17 cellular contexts compared by ENCODE assay signal in the genomic region with DNA sequence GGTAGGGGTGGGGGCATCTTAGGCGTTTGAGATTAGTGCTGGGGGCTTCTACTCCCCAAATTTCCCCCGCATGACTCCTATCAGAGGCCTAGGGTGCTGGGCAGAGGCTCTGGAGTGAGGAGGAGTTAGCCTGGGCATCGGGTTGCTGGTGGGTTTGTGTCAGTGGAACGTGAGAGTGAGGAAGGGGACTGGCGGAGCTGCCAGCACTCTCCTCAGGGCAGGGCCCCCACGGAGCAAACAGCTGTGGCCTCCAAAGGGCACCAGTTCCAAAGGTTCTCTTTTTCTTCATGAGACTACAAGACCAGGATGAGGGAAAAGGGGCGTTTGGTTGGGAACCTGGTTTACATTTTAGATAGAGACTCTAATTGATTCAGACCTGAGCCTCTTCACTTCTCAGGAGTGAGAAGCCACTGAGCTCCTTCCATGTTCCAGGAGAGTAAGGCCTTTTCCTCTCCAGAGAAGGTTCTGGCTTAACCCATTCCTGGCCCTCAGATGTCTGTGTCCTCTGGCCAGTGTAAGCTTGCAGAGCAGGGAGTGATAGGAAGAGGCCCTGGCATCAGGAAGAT. TPM values are rescaled to one million over a fixed set of nuclear protein-coding genes. Genes with fewer than 3 reads are reported as not detected.
DNase-seq lines count a peak whose midpoint lies in the region; ATAC-seq, FAIRE-seq and TF ChIP-seq lines count a peak whose summit lies in the region.
"Had no signal": no experiment of that assay in that cellular context is flagged by ENCODE, and none has a peak within 500 bp of the region (broad histone marks: within the 10 kb centered on the region; RNA-seq: fewer than 3 reads in every experiment).

No MANE protein-coding gene starts in this region.

- H2BK12ac ChIP-seq in neuronal stem cell (ENCODE audit: low read length) = peak overlapping the region; percentile 59

- ATAC-seq in HepG2 (peak; percentile 73), right lobe of liver (no peak), GM19395 (IDR thresholded peaks at IDR 0.05; ENCODE audit: unreplicated experiment) (no peak)
- ATAC-seq: GM12878 had no signal

- H3K27me3 ChIP-seq in HepG2 (ENCODE audit: control insufficient read depth in 1 of 2, insufficient read depth in 2 of 2, low read length in 2 of 2) (0 out of 5 replicates have a peak, but pooled peaks cover 0 to 1% of the 10 kb centered on the region in 2 experiments), right lobe of liver (no peaks in the 10 kb centered on the region), neuronal stem cell (ENCODE audit: control insufficient read depth in 3 of 3, insufficient read depth in 3 of 3, low read depth in 1 of 3, low read length in 3 of 3) (peaks cover 0 to 41% (median 2%) of the 10 kb centered on the region in 3 experiments)
- H3K27me3 ChIP-seq: BLaER1 treated with 17β-estradiol and CSF1 and Interleukin-3, amounts not matched to agents 10 nM and 100 nM had no signal

- H3K9ac ChIP-seq in HepG2 (ENCODE audit: insufficient read depth, low read depth, low read length) = peak overlapping the region; percentile 16; the same call in 1 of the 2 replicates
- H3K9ac ChIP-seq in neuronal stem cell (ENCODE audit: low read depth, low read length, poor library complexity) = no peak overlapping the region
- H3K9ac ChIP-seq: BLaER1 treated with 17β-estradiol and CSF1 and Interleukin-3, amounts not matched to agents 10 nM and 100 nM had no signal

- intact Hi-C loops in HepG2 (cut with micrococcal nuclease; ENCODE audit: unreplicated experiment) = no loop called here
- intact Hi-C loops in right lobe of liver (cut with DNase I) = no loop called here

- peak overlapping the region; percentile 76 for H4K91ac ChIP-seq in neuronal stem cell (ENCODE audit: low read depth, low read length, poor library complexity)

- CTCF ChIA-PET in HepG2 (lab: Yijun Ruan, JAX; ENCODE audit: low intra/inter-chr PET ratio, low total read pairs) = no interaction called here

- peak overlapping the region; percentile 77 for H2BK15ac ChIP-seq in neuronal stem cell (ENCODE audit: low read length)

- H3K4me2 ChIP-seq in HepG2 (ENCODE audit: low read depth, low read length) (peak overlapping the region; percentile 83), neuronal stem cell (ENCODE audit: insufficient read depth, low read length, poor library complexity, severe bottlenecking) (no peak overlapping the region)
- H3K4me2 ChIP-seq: BLaER1 treated with 17β-estradiol and CSF1 and Interleukin-3, amounts not matched to agents 10 nM and 100 nM had no signal

- no peak overlapping the region for H2BK5ac ChIP-seq in neuronal stem cell (ENCODE audit: low read length)

- TF ChIP-seq EP300 in HepG2 (IDR thresholded peaks at IDR 0.05; ENCODE audit: low read depth in 2 of 2, low read length in 2 of 2) (no peak), HepG2 (CRISPR knock-in tag; IDR thresholded peaks at IDR 0.05; ENCODE audit: borderline replicate concordance) (no peak)

- no peak for TF ChIP-seq POLR2A in HepG2 (IDR thresholded peaks at IDR 0.05; ENCODE audit: insufficient read depth in 1 of 2, low read depth in 2 of 2, low read length in 2 of 2)
- no peak for TF ChIP-seq POLR2A in right lobe of liver (IDR thresholded peaks at IDR 0.05)

- H3K79me2 ChIP-seq in HepG2 (ENCODE audit: insufficient read depth, low read length) = no peaks in the 10 kb centered on the region

- TF ChIP-seq RAD21 in HepG2 (CRISPR knock-in tag; IDR thresholded peaks at IDR 0.05) = no peak

- no peak overlapping the region for H3K4ac ChIP-seq in neuronal stem cell (ENCODE audit: low read length)

- H3K18ac ChIP-seq in neuronal stem cell (ENCODE audit: low read length) = peak overlapping the region; percentile 68

- no peaks in the 10 kb centered on the region for H4K20me1 ChIP-seq in HepG2 (ENCODE audit: insufficient read depth, low read length)
- H4K20me1 ChIP-seq: BLaER1 treated with 17β-estradiol and CSF1 and Interleukin-3, amounts not matched to agents 10 nM and 100 nM had no signal

- H4K8ac ChIP-seq in neuronal stem cell (ENCODE audit: low read depth, low read length) = no peak overlapping the region

- no peak overlapping the region for H3K14ac ChIP-seq in neuronal stem cell (ENCODE audit: low read length)

- H3K79me1 ChIP-seq in neuronal stem cell (ENCODE audit: low read depth, low read length) = no peaks in the 10 kb centered on the region

- TF ChIP-seq CTCF in HepG2 (CRISPR knock-in tag; IDR thresholded peaks at IDR 0.05) (no peak), right lobe of liver (IDR thresholded peaks at IDR 0.05) (no peak), endothelial cell (IDR thresholded peaks at IDR 0.05; ENCODE audit: unreplicated experiment) (no peak)

- H3K9me3 ChIP-seq in HepG2 (ENCODE audit: low read length) = no peaks in the 10 kb centered on the region
- no peaks in the 10 kb centered on the region for H3K9me3 ChIP-seq in right lobe of liver
- H3K9me3 ChIP-seq in neuronal stem cell (replicated peaks in 1 of 2; ENCODE audit: control insufficient read depth in 2 of 2, insufficient read depth in 1 of 2, low read depth in 1 of 2, low read length in 2 of 2) = no peaks in the 10 kb centered on the region
- H3K9me3 ChIP-seq: BLaER1 treated with 17β-estradiol and CSF1 and Interleukin-3, amounts not matched to agents 10 nM and 100 nM; HAP-1 had no signal

- H3K36me3 ChIP-seq in HepG2 (replicated peaks in 1 of 2; ENCODE audit: control insufficient read depth in 1 of 2, insufficient read depth in 2 of 2, low read length in 2 of 2) (no peaks in the 10 kb centered on the region), right lobe of liver (no peaks in the 10 kb centered on the region), neuronal stem cell (replicated peaks in 1 of 2; ENCODE audit: control insufficient read depth in 2 of 2, insufficient read depth in 2 of 2, low read length in 2 of 2) (no peaks in the 10 kb centered on the region)
- H3K36me3 ChIP-seq: BLaER1 treated with 17β-estradiol and CSF1 and Interleukin-3, amounts not matched to agents 10 nM and 100 nM; HAP-1 had no signal

- peaks cover 6% of the 10 kb centered on the region for H3K27me3 Mint-ChIP-seq in endothelial cell (ENCODE audit: unreplicated experiment)
- H3K27me3 Mint-ChIP-seq: CD4-positive, CD25-positive, alpha-beta regulatory T cell had no signal

- no peak overlapping the region for H2BK120ac ChIP-seq in neuronal stem cell (ENCODE audit: low read depth, low read length)

- peaks cover 26% of the 10 kb centered on the region for H3K4me1 Mint-ChIP-seq in endothelial cell (ENCODE audit: unreplicated experiment)
- H3K4me1 Mint-ChIP-seq: CD4-positive, CD25-positive, alpha-beta regulatory T cell had no signal

- peak overlapping the region; percentile 88 for H3K27ac Mint-ChIP-seq in endothelial cell (ENCODE audit: unreplicated experiment)
- H3K27ac Mint-ChIP-seq: CD4-positive, CD25-positive, alpha-beta regulatory T cell had no signal

- peak overlapping the region in 2 of 3 experiments; percentile 18 to 43; a peak in 3 of 6 replicates for H3K4me3 ChIP-seq in HepG2 (replicated peaks in 1 of 3; ENCODE audit: insufficient read depth in 1 of 3, low read depth in 2 of 3, low read length in 3 of 3)
- H3K4me3 ChIP-seq in right lobe of liver = no peak overlapping the region
- no peak overlapping the region for H3K4me3 ChIP-seq in neuronal stem cell (ENCODE audit: low read length in 2 of 2)
- H3K4me3 ChIP-seq: BLaER1 treated with 17β-estradiol and CSF1 and Interleukin-3, amounts not matched to agents 10 nM and 100 nM; GM12878; HAP-1 had no signal

- H3K9me3 Mint-ChIP-seq in endothelial cell (ENCODE audit: unreplicated experiment) = peaks cover 5% of the 10 kb centered on the region

- POLR2A ChIA-PET in HepG2 (lab: Yijun Ruan, JAX) = interaction anchor here (0.6 to 1.5 kb wide), 5 partner anchors 9 to 91 kb away, joined by 3 to 6 read pairs (median 4); no protein-coding TSS in a partner anchor

- H3K4me3 Mint-ChIP-seq in endothelial cell (ENCODE audit: unreplicated experiment) = no peak overlapping the region
- H3K4me3 Mint-ChIP-seq: CD4-positive, CD25-positive, alpha-beta regulatory T cell had no signal

- WGBS in HepG2 (ENCODE audit: low lambda C conversion rate) = 0% methylated on average over 7 of the region's 7 CpGs
- 24% methylated on average over 4 of the region's 7 CpGs for WGBS in right lobe of liver (ENCODE audit: insufficient coverage, low coverage, low lambda C conversion rate, missing lambda C conversion rate)
- WGBS in neuronal stem cell (ENCODE audit: extremely low coverage in 2 of 2, insufficient read length in 2 of 2, insufficient replicate concordance in 1 of 2), 2 donors = no CpG with 5 or more reads among the region's 7 CpGs

- no peaks in the 10 kb centered on the region for H3K36me3 Mint-ChIP-seq in endothelial cell (ENCODE audit: low read depth, unreplicated experiment)
- H3K36me3 Mint-ChIP-seq: CD4-positive, CD25-positive, alpha-beta regulatory T cell had no signal

- no peak overlapping the region for H2AFZ ChIP-seq in HepG2 (ENCODE audit: low read length)
- no peak overlapping the region for H2AFZ ChIP-seq in neuronal stem cell (ENCODE audit: low read length)

- in situ Hi-C loops in HepG2 (cut with HindIII; ENCODE audit: extremely low pct_ligation_motif_present, low pct_unique_long_range_greater_than_20kb) = no loop called here

- H2AK5ac ChIP-seq in neuronal stem cell (ENCODE audit: low read depth, low read length) = peak overlapping the region; percentile 94

- H3K23ac ChIP-seq in neuronal stem cell (ENCODE audit: low read depth, low read length, poor library complexity) = peak overlapping the region; percentile 16

- H3K4me1 ChIP-seq in HepG2 (ENCODE audit: insufficient read depth, low read length) (peaks cover 70% of the 10 kb centered on the region), right lobe of liver (peaks cover 0 to 7% (median 5%) of the 10 kb centered on the region in 4 donors), neuronal stem cell (ENCODE audit: control insufficient read depth in 2 of 2, insufficient read depth in 1 of 2, low read depth in 1 of 2, low read length in 2 of 2) (peaks cover 16 to 35% of the 10 kb centered on the region in 2 donors)
- H3K4me1 ChIP-seq: HAP-1 had no signal

- no peak for DNase-seq in HepG2 (ENCODE audit: low spot score)
- DNase-seq in right lobe of liver = no peak
- DNase-seq in endothelial cell (ENCODE audit: low spot score) = no peak
- no peak for DNase-seq in neuronal stem cell (ENCODE audit: low spot score)
- no peak for DNase-seq in NCI-H2196 treated with DMSO at 0.1 percent for 48 hours (lab: John Stamatoyannopoulos, UW; ENCODE audit: unreplicated experiment)
- no peak for DNase-seq in stimulated activated CD4-positive, alpha-beta T cell treated with anti-CD3 and anti-CD28 coated beads, Interleukin-2, amount 100 ng/mL, for 48 hours
- no peak for DNase-seq in NCI-H2029 (lab: John Stamatoyannopoulos, UW)
- DNase-seq: ACHN; CD4-positive, CD25-positive, alpha-beta regulatory T cell; DMS79; GOT3 had no signal

- H3K27ac ChIP-seq in HepG2 (ENCODE audit: extremely low read length, insufficient read depth, low read length) = no peak overlapping the region
- H3K27ac ChIP-seq in right lobe of liver = no peak overlapping the region
- no peak overlapping the region for H3K27ac ChIP-seq in neuronal stem cell (replicated peaks; ENCODE audit: low read length)
- H3K27ac ChIP-seq: BLaER1 treated with 17β-estradiol and CSF1 and Interleukin-3, amounts not matched to agents 10 nM and 100 nM had no signal

- no TSS peak for BruUV-seq in HepG2 (replicated peaks; lab: Mats Ljungman, UMichigan)

- FAIRE-seq in HepG2 (lab: Jason Lieb, UNC) = no peak
- FAIRE-seq: GM12878, GM18507, HTR-8/SVneo had no signal

RNA-seq across cellular contexts. Expression of gene CDON, which starts 35.6 kb away (rescaled TPM):
- total RNA-seq in HepG2 (2016; rRNA removed; fragmentation: Illumina TruSeq; extraction: Trizol) (8.4 and 12.8 TPM in 2 replicates), right lobe of liver (1 to 10 TPM; 1.8 to 4.1 (median 3.3) TPM), endothelial cell (ENCODE audit: unreplicated experiment) (25.2 TPM)
- total RNA-seq in HepG2 (2016; cell fraction: cytosol; rRNA removed; fragmentation: Illumina TruSeq; extraction: Trizol; ENCODE audit: low read depth) = 5.5 and 5.6 TPM in 2 replicates
- total RNA-seq in HepG2 (2016; cell fraction: insoluble cytoplasmic fraction; rRNA removed; fragmentation: Illumina TruSeq; extraction: Trizol) = 7.2 and 12.2 TPM in 2 replicates
- 8.7 and 10.6 TPM in 2 replicates for total RNA-seq in HepG2 (2016; cell fraction: membrane; rRNA removed; fragmentation: Illumina TruSeq; extraction: Trizol)
- total RNA-seq in HepG2 (2016; cell fraction: nucleus; rRNA removed; fragmentation: Illumina TruSeq; extraction: Trizol) = 19.7 and 22.7 TPM in 2 replicates
- polyA plus RNA-seq in HepG2 (2011; rRNA removed) = 7.4 and 9.6 TPM in 2 replicates
- polyA plus RNA-seq in HepG2 (2011; cell fraction: cytosol; rRNA removed) = 5.5 and 6.9 TPM in 2 replicates
- polyA plus RNA-seq in HepG2 (2011; cell fraction: nucleus; rRNA removed) = 10.3 and 11.2 TPM in 2 replicates
- 9.3 and 10.1 TPM in 2 replicates for polyA plus RNA-seq in HepG2 (2012)
- polyA plus RNA-seq in HepG2 (2016; cell fraction: cytosol; fragmentation: Illumina TruSeq; extraction: Trizol; ENCODE audit: low read depth) = 0.72 and 1.7 TPM in 2 replicates
- 3.3 and 4.5 TPM in 2 replicates for polyA plus RNA-seq in HepG2 (2016; cell fraction: insoluble cytoplasmic fraction; fragmentation: Illumina TruSeq; extraction: Trizol; ENCODE audit: low read depth)
- 1.6 and 1.9 TPM in 2 replicates for polyA plus RNA-seq in HepG2 (2016; cell fraction: membrane; fragmentation: Illumina TruSeq; extraction: Trizol; ENCODE audit: low read depth)
- 15.3 and 16.2 TPM in 2 replicates for polyA plus RNA-seq in HepG2 (2016; cell fraction: nucleus; fragmentation: Illumina TruSeq; extraction: Trizol; ENCODE audit: insufficient read depth, low read depth)
- 12.8 and 28.4 TPM in 2 replicates for polyA minus RNA-seq in HepG2 (2011; rRNA and poly(A)+ RNA removed; ENCODE audit: low replicate concordance)
- polyA minus RNA-seq in HepG2 (2011; cell fraction: cytosol; rRNA and poly(A)+ RNA removed) = 14.0 and 17.1 TPM in 2 replicates
- 27.6 and 31.0 TPM in 2 replicates for polyA minus RNA-seq in HepG2 (2011; cell fraction: nucleus; rRNA and poly(A)+ RNA removed)
- polyA plus RNA-seq in neuronal stem cell (2013, experiment 1 of 2) = 39.7 TPM
- 38.5 TPM for polyA plus RNA-seq in neuronal stem cell (2013, experiment 2 of 2)

Comparison
In these comparisons a context has a peak if more than half of its experiments do, and no peak if none do; other contexts are left out.
1. H3K4me3 ChIP-seq: peak in HepG2 (2 of 3); none in right lobe of liver (0 of 3) and neuronal stem cell (0 of 2).